In genomic region chr7:30913821-30914515, GRCh38 we compare ENCODE assay signal across 18 cellular contexts. TPM values are rescaled to one million over a fixed set of nuclear protein-coding genes. Genes with fewer than 3 reads are reported as not detected.
DNase-seq lines count a peak whose midpoint lies in the region; ATAC-seq and TF ChIP-seq lines count a peak whose summit lies in the region.
"Had no signal": no experiment of that assay in that cellular context is flagged by ENCODE, and none has a peak within 500 bp of the region (broad histone marks: within the 10 kb centered on the region; RNA-seq: fewer than 3 reads in every experiment).

No MANE protein-coding gene starts in this region.

- intact Hi-C loops in left lung (cut with DNase I) (no loop called here), A673 (cut with micrococcal nuclease; ENCODE audit: unreplicated experiment) (no loop called here)

- WGBS in GM23248 (ENCODE audit: low coverage in 1 of 2, low lambda C conversion rate in 2 of 2, missing lambda C conversion rate in 2 of 2), 2 experiments: 51 to 58% methylated on average over 12 to 16 of the region's 16 CpGs
- 85% methylated on average over 15 of the region's 16 CpGs for WGBS in smooth muscle cell (ENCODE audit: low lambda C conversion rate)

- H3K4me3 Mint-ChIP-seq in chondrocyte (ENCODE audit: unreplicated experiment): peak overlapping the region; percentile 62
- H3K4me3 Mint-ChIP-seq: activated naive CD8-positive, alpha-beta T cell; naive thymus-derived CD4-positive, alpha-beta T cell had no signal

- no peak overlapping the region for H3K27ac ChIP-seq in GM23248
- peak overlapping the region; percentile 72 to 74 for H3K27ac ChIP-seq in left lung
- peak overlapping the region; percentile 78 for H3K27ac ChIP-seq in smooth muscle cell (ENCODE audit: low read depth)
- H3K27ac ChIP-seq in A673 (ENCODE audit: low read depth, low read length, poor library complexity, severe bottlenecking): no peak overlapping the region
- H3K27ac ChIP-seq: SK-N-MC, VCaP had no signal

- H3K9me3 ChIP-seq in GM23248 (ENCODE audit: low read depth): no peaks in the 10 kb centered on the region
- H3K9me3 ChIP-seq in left lung: no peaks in the 10 kb centered on the region
- no peaks in the 10 kb centered on the region for H3K9me3 ChIP-seq in smooth muscle cell (replicated peaks; ENCODE audit: low read depth)
- H3K9me3 ChIP-seq in A673 (ENCODE audit: low read depth, low read length, poor library complexity, severe bottlenecking): no peaks in the 10 kb centered on the region
- H3K9me3 ChIP-seq: MG63 had no signal

- POLR2A ChIA-PET in A673 (lab: Charles Lee; ENCODE audit: low non-redundant PET): no interaction called here

- H3K36me3 ChIP-seq in GM23248 (ENCODE audit: low read depth) (no peaks in the 10 kb centered on the region), left lung (no peaks in the 10 kb centered on the region), smooth muscle cell (ENCODE audit: low read depth) (no peaks in the 10 kb centered on the region), A673 (ENCODE audit: insufficient read depth, low read length, poor library complexity, severe bottlenecking) (no peaks in the 10 kb centered on the region)
- H3K36me3 ChIP-seq: MG63 had no signal

- no TSS peak for BruUV-seq in A673 (replicated peaks; lab: Mats Ljungman, UMichigan)

- H3K4me1 ChIP-seq in GM23248 (ENCODE audit: insufficient read depth): peaks cover 15% of the 10 kb centered on the region
- peaks cover 21 to 52% of the 10 kb centered on the region in 2 donors for H3K4me1 ChIP-seq in left lung
- peaks cover 19% of the 10 kb centered on the region for H3K4me1 ChIP-seq in smooth muscle cell (ENCODE audit: low read depth)
- H3K4me1 ChIP-seq in A673 (ENCODE audit: insufficient read depth, low read length, poor library complexity, severe bottlenecking): no peaks in the 10 kb centered on the region

- no peak for TF ChIP-seq CTCF in chondrocyte (IDR thresholded peaks at IDR 0.05)
- TF ChIP-seq CTCF in left lung (IDR thresholded peaks at IDR 0.05): no peak
- no peak for TF ChIP-seq CTCF in smooth muscle cell (IDR thresholded peaks at IDR 0.05; ENCODE audit: borderline replicate concordance, insufficient read depth, poor library complexity, severe bottlenecking)
- no peak for TF ChIP-seq CTCF in A673 (conservative IDR thresholded peaks at IDR 0.05; ENCODE audit: low read depth, low read length)

- H3K9me2 ChIP-seq in GM23248 (ENCODE audit: insufficient read depth): no peaks in the 10 kb centered on the region

- DNase-seq in GM23248 (peak; percentile 49), chondrocyte (ENCODE audit: low spot score) (no peak), left lung (peak in 1 of 2 donors; percentile 72), smooth muscle cell (lab: John Stamatoyannopoulos, UW; ENCODE audit: unreplicated experiment) (no peak), A673 (ENCODE audit: low spot score) (no peak), NCI-H146 (lab: John Stamatoyannopoulos, UW) (no peak)
- DNase-seq: cortex of kidney; DMS153; naive thymus-derived CD4-positive, alpha-beta T cell; NCI-H2107 had no signal

- H3K79me2 ChIP-seq in GM23248 (ENCODE audit: insufficient read depth) (no peaks in the 10 kb centered on the region), smooth muscle cell (ENCODE audit: low read depth) (peaks cover 75% of the 10 kb centered on the region)

- in situ Hi-C loops in GM23248 (cut with MboI): no loop called here

- H3K27me3 ChIP-seq in GM23248 (replicated peaks; ENCODE audit: insufficient read depth): no peaks in the 10 kb centered on the region
- H3K27me3 ChIP-seq in left lung: no peaks in the 10 kb centered on the region
- no peaks in the 10 kb centered on the region for H3K27me3 ChIP-seq in smooth muscle cell (ENCODE audit: low read depth)
- no peaks in the 10 kb centered on the region for H3K27me3 ChIP-seq in A673 (replicated peaks; ENCODE audit: insufficient read depth, low read depth, low read length, poor library complexity)
- H3K27me3 ChIP-seq: MG63 had no signal

- no peaks in the 10 kb centered on the region for H3K36me3 Mint-ChIP-seq in chondrocyte (ENCODE audit: low read depth)
- H3K36me3 Mint-ChIP-seq: activated naive CD8-positive, alpha-beta T cell; naive thymus-derived CD4-positive, alpha-beta T cell had no signal

- H2AFZ ChIP-seq in GM23248 (no peak overlapping the region), smooth muscle cell (ENCODE audit: low read depth) (no peak overlapping the region)

- CTCF ChIA-PET in A673 (lab: Charles Lee): no interaction called here

- ATAC-seq in left lung (peak; percentile 14), GM21360 (IDR thresholded peaks at IDR 0.05; ENCODE audit: unreplicated experiment) (no peak), HG02852 (IDR thresholded peaks at IDR 0.05; ENCODE audit: unreplicated experiment) (no peak)

- H4K20me1 ChIP-seq in GM23248 (ENCODE audit: insufficient read depth): no peaks in the 10 kb centered on the region
- peaks cover 73% of the 10 kb centered on the region for H4K20me1 ChIP-seq in smooth muscle cell (ENCODE audit: low read depth)

- peaks cover 2% of the 10 kb centered on the region for H3K27me3 Mint-ChIP-seq in chondrocyte (ENCODE audit: low read depth)
- H3K27me3 Mint-ChIP-seq: activated naive CD8-positive, alpha-beta T cell had no signal

- peak overlapping the region; percentile 86 for H3K27ac Mint-ChIP-seq in chondrocyte (ENCODE audit: unreplicated experiment)
- H3K27ac Mint-ChIP-seq: activated naive CD8-positive, alpha-beta T cell; naive thymus-derived CD4-positive, alpha-beta T cell had no signal

- H3K4me2 ChIP-seq in GM23248 (ENCODE audit: unreplicated experiment) (peak overlapping the region; percentile 25), smooth muscle cell (peak overlapping the region; percentile 98)

- H3F3A ChIP-seq in GM23248 (ENCODE audit: insufficient read depth) (0 out of 2 replicates have a peak, but pooled peaks cover 5% of the 10 kb centered on the region), smooth muscle cell (ENCODE audit: low read depth) (peaks cover 16% of the 10 kb centered on the region)

- H3K4me3 ChIP-seq in GM23248: no peak overlapping the region
- H3K4me3 ChIP-seq in left lung: peak overlapping the region; percentile 50 to 53
- H3K4me3 ChIP-seq in smooth muscle cell: peak overlapping the region; percentile 57
- H3K4me3 ChIP-seq in A673 (ENCODE audit: low read depth, low read length, poor library complexity, severe bottlenecking): no peak overlapping the region
- H3K4me3 ChIP-seq: MG63, SK-N-MC had no signal

- H3K4me1 Mint-ChIP-seq in chondrocyte (ENCODE audit: low read depth): peaks cover 40% of the 10 kb centered on the region

- H3K9ac ChIP-seq in GM23248 (no peak overlapping the region), smooth muscle cell (ENCODE audit: low read depth) (peak overlapping the region; percentile 52)

- H3K9me3 Mint-ChIP-seq in chondrocyte (ENCODE audit: low read depth): no peaks in the 10 kb centered on the region

RNA-seq across cellular contexts. Expression of gene AQP1, which starts 2.3 kb away (rescaled TPM):
- total RNA-seq in GM23248 (2014; rRNA removed; shearing (Covaris generic)): 0.54 and 1.1 TPM in 2 replicates
- polyA plus RNA-seq in GM23248 (2016; fragmentation: Nextera tagmentation; extraction: Ambion mirVana): 0.33 and 0.34 TPM in 2 replicates
- 3.9 to 18.6 TPM (median 18.0 TPM) in 3 replicates for total RNA-seq in chondrocyte
- total RNA-seq in left lung: 1,000 to 10,000 TPM in 1 of 2 donors, 100 to 1,000 TPM in 1; 567 to 1,008 TPM
- total RNA-seq in smooth muscle cell: 2,330 and 2,442 TPM in 2 replicates
- 2,039 and 2,747 TPM in 2 replicates for polyA plus RNA-seq in smooth muscle cell
- total RNA-seq in A673 (2021): 0.37 and 0.49 TPM in 2 replicates
- total RNA-seq: HT1080 had no signal

RNA-seq across cellular contexts. Expression of gene GHRHR, which starts 49.8 kb away (rescaled TPM):
- not detected in 2 replicates for total RNA-seq in GM23248 (2014; rRNA removed; shearing (Covaris generic))
- not detected in 2 replicates for polyA plus RNA-seq in GM23248 (2016; fragmentation: Nextera tagmentation; extraction: Ambion mirVana)
- total RNA-seq in chondrocyte: not detected in 3 replicates
- total RNA-seq in left lung: not detected
- not detected in 2 replicates for total RNA-seq in smooth muscle cell
- polyA plus RNA-seq in smooth muscle cell: not detected in 2 replicates
- not detected in 2 replicates for total RNA-seq in A673 (2021)
- total RNA-seq: fibroblast of villous mesenchyme; HT1080; naive thymus-derived CD4-positive, alpha-beta T cell had no signal
- polyA plus RNA-seq: naive thymus-derived CD4-positive, alpha-beta T cell had no signal

Comparison
In these comparisons a context has a peak if more than half of its experiments do, and no peak if none do; other contexts are left out.
1. H3K27ac ChIP-seq: peak in left lung (2 of 2) and smooth muscle cell (single experiment); none in GM23248 (single experiment) and A673 (single experiment).
2. H3K4me3 ChIP-seq: peak in left lung (2 of 2) and smooth muscle cell (single experiment); none in GM23248 (single experiment) and A673 (single experiment).
3. RNA of gene AQP1, which starts 2.3 kb away (total RNA-seq): 2,330 to 2,442 TPM in smooth muscle cell and 567 to 1,008 TPM in left lung; 3.9 to 18.6 TPM in chondrocyte, 0.54 to 1.1 TPM in GM23248 and 0.37 to 0.49 TPM in A673; every median in the first group is over 10 times any median in the second.